18 cellular contexts compared by ENCODE assay signal in the genomic region with DNA sequence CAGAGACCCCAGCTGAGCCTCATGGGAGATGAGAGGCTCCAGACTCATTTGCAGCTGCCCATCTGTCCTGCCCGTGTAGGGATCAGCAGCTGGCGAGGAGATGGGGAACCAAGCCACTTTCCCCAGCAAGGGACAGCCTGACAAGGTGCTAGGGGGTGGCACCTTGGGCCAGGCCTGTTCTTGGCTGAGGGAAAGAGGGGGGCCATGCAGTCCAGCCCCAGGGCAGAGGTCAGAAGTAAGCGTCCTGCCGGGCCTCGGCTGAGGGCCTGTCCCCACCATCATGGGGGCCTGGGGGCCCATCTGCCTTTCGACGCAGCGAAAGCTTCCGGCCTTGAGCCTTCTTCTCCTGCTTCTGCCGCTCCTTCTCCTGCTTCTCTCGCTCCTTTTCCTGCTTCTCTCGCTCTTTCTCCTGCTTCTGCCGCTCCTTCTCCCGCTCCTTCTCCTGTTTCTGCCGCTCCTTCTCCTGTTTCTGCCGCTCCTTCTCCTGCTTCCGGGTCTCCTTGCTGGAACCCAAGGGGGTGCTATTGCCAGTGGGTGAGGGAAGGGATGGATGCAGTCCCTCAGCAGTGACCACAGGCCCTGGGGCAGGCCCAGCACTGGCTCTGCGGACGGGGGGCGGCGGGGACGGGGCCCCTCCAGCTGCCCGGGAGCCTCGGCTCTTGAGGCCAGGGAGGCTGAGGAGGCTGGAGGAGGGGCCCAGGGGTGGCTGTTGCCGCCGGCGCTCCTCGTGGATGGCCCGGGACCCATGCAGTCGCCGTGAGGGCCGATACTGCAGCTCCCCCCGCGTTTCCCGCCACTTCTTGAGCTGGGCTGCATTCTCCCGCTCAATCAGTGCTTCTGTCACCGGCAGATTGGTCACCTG. TPM values are rescaled to one million over a fixed set of nuclear protein-coding genes. Genes with fewer than 3 reads are reported as not detected.
DNase-seq lines count a peak whose midpoint lies in the region; ATAC-seq and TF ChIP-seq lines count a peak whose summit lies in the region.
"Had no signal": no experiment of that assay in that cellular context is flagged by ENCODE, and none has a peak within 500 bp of the region (broad histone marks: within the 10 kb centered on the region; RNA-seq: fewer than 3 reads in every experiment).

No MANE protein-coding gene starts in this region.

- intact Hi-C loops in right cardiac atrium (cut with DNase I), result loop anchor here in 1 of 4 donors (10.0 kb wide), 1 partner anchor 47 kb away; a partner anchor contains a TSS
- intact Hi-C loops in cardiac septum (cut with DNase I), result no loop called here
- intact Hi-C loops in left lung (cut with DNase I), result no loop called here
- intact Hi-C loops in activated T-helper 1 cell treated with anti-CD3 and anti-CD28 coated beads, Interleukin-12 subunit alpha, Interleukin-12 subunit beta, Interleukin-2, Interleukin-4 antibody, amounts not matched to agents 30 ng/mL and 10 ng/mL and 1 ng/mL, durations not matched to agents 14 hours and 24 hours and 36 hours (cut with micrococcal nuclease), result no loop called here

- DNase-seq in right cardiac atrium (peak in 2 of 3 donors; percentile 43 to 53), cardiac septum (ENCODE audit: low spot score) (no peak), RWPE2 (ENCODE audit: low spot score) (no peak), left lung (peak; percentile 29 to 55), superior temporal gyrus (ENCODE audit: extremely low spot score) (no peak), NOMO-1 (lab: John Stamatoyannopoulos, UW; ENCODE audit: unreplicated experiment in 2 of 2) (no peak)
- no peak for DNase-seq in activated T-helper 1 cell treated with anti-CD3 and anti-CD28 coated beads, Interleukin-12 subunit alpha, Interleukin-12 subunit beta, Interleukin-2, Interleukin-4 antibody, amounts not matched to agents 30 ng/mL and 10 ng/mL and 1 ng/mL, durations not matched to agents 14 hours and 24 hours and 36 hours (ENCODE audit: low spot score)
- DNase-seq: AML-193; body of pancreas; stimulated activated CD4-positive, alpha-beta T cell treated with anti-CD3 and anti-CD28 coated beads, Interleukin-4, amount 100 ng/mL, for 24 hours; stimulated activated naive CD8-positive, alpha-beta T cell treated with anti-CD3 and anti-CD28 coated beads, Interleukin-15, amount 100 ng/mL, for 72 hours; upper lobe of right lung had no signal

- peaks cover 3% of the 10 kb centered on the region for H3K4me1 ChIP-seq in right cardiac atrium (ENCODE audit: control insufficient read depth, insufficient read depth, low read length)
- H3K4me1 ChIP-seq in RWPE2 (ENCODE audit: insufficient read depth, poor library complexity, severe bottlenecking), result no peaks in the 10 kb centered on the region
- H3K4me1 ChIP-seq in left lung, result peaks cover 11 to 34% of the 10 kb centered on the region in 2 donors

- 85% methylated on average over 37 of the region's 37 CpGs for WGBS in right cardiac atrium

- peaks cover 40% of the 10 kb centered on the region for H3K36me3 Mint-ChIP-seq in activated T-helper 1 cell treated with anti-CD3 and anti-CD28 coated beads, Interleukin-12 subunit alpha, Interleukin-12 subunit beta, Interleukin-2, Interleukin-4 antibody, amounts not matched to agents 30 ng/mL and 10 ng/mL and 1 ng/mL, durations not matched to agents 14 hours and 24 hours and 36 hours (ENCODE audit: low read depth)
- H3K36me3 Mint-ChIP-seq: activated naive CD8-positive, alpha-beta T cell had no signal

- no peaks in the 10 kb centered on the region for H3K27me3 Mint-ChIP-seq in activated T-helper 1 cell treated with anti-CD3 and anti-CD28 coated beads, Interleukin-12 subunit alpha, Interleukin-12 subunit beta, Interleukin-2, Interleukin-4 antibody, amounts not matched to agents 30 ng/mL and 10 ng/mL and 1 ng/mL, durations not matched to agents 14 hours and 24 hours and 36 hours (ENCODE audit: insufficient read depth)
- H3K27me3 Mint-ChIP-seq: activated naive CD8-positive, alpha-beta T cell; stimulated activated naive CD8-positive, alpha-beta T cell treated with anti-CD3 and anti-CD28 coated beads, Interleukin-15, amount 100 ng/mL, for 72 hours had no signal

- no peak overlapping the region for H3K4me3 Mint-ChIP-seq in activated T-helper 1 cell treated with anti-CD3 and anti-CD28 coated beads, Interleukin-12 subunit alpha, Interleukin-12 subunit beta, Interleukin-2, Interleukin-4 antibody, amounts not matched to agents 30 ng/mL and 10 ng/mL and 1 ng/mL, durations not matched to agents 14 hours and 24 hours and 36 hours
- H3K4me3 Mint-ChIP-seq: activated naive CD8-positive, alpha-beta T cell; stimulated activated naive CD8-positive, alpha-beta T cell treated with anti-CD3 and anti-CD28 coated beads, Interleukin-15, amount 100 ng/mL, for 72 hours had no signal

- TF ChIP-seq CTCF in RWPE2 (IDR thresholded peaks at IDR 0.05; ENCODE audit: poor library complexity, severe bottlenecking), result no peak
- no peak for TF ChIP-seq CTCF in left lung (IDR thresholded peaks at IDR 0.05)

- H3K4me3 ChIP-seq in right cardiac atrium (ENCODE audit: low read length) (no peak overlapping the region), RWPE2 (ENCODE audit: severe bottlenecking) (no peak overlapping the region), left lung (no peak overlapping the region)
- H3K4me3 ChIP-seq: body of pancreas, coronary artery, smooth muscle cell, upper lobe of right lung had no signal

- H3K9me3 ChIP-seq in right cardiac atrium (ENCODE audit: control insufficient read depth, low read length) (no peaks in the 10 kb centered on the region), RWPE2 (ENCODE audit: severe bottlenecking) (no peaks in the 10 kb centered on the region), left lung (no peaks in the 10 kb centered on the region)
- H3K9me3 ChIP-seq: body of pancreas, upper lobe of right lung had no signal

- peaks cover 26% of the 10 kb centered on the region for H3K4me1 Mint-ChIP-seq in activated T-helper 1 cell treated with anti-CD3 and anti-CD28 coated beads, Interleukin-12 subunit alpha, Interleukin-12 subunit beta, Interleukin-2, Interleukin-4 antibody, amounts not matched to agents 30 ng/mL and 10 ng/mL and 1 ng/mL, durations not matched to agents 14 hours and 24 hours and 36 hours (ENCODE audit: low read depth)

- H3K27ac Mint-ChIP-seq in activated T-helper 1 cell treated with anti-CD3 and anti-CD28 coated beads, Interleukin-12 subunit alpha, Interleukin-12 subunit beta, Interleukin-2, Interleukin-4 antibody, amounts not matched to agents 30 ng/mL and 10 ng/mL and 1 ng/mL, durations not matched to agents 14 hours and 24 hours and 36 hours, result no peak overlapping the region

- H3K27ac ChIP-seq in right cardiac atrium (ENCODE audit: low read length) (no peak overlapping the region), RWPE2 (ENCODE audit: poor library complexity, severe bottlenecking) (peak overlapping the region; percentile 83), left lung (peak overlapping the region in 1 of 2 donors; percentile 15)
- H3K27ac ChIP-seq: coronary artery, upper lobe of right lung had no signal

- no peaks in the 10 kb centered on the region for H3K9me3 Mint-ChIP-seq in activated T-helper 1 cell treated with anti-CD3 and anti-CD28 coated beads, Interleukin-12 subunit alpha, Interleukin-12 subunit beta, Interleukin-2, Interleukin-4 antibody, amounts not matched to agents 30 ng/mL and 10 ng/mL and 1 ng/mL, durations not matched to agents 14 hours and 24 hours and 36 hours
- H3K9me3 Mint-ChIP-seq: stimulated activated naive CD8-positive, alpha-beta T cell treated with anti-CD3 and anti-CD28 coated beads, Interleukin-15, amount 100 ng/mL, for 72 hours had no signal

- no peaks in the 10 kb centered on the region for H3K27me3 ChIP-seq in right cardiac atrium (ENCODE audit: control insufficient read depth, insufficient read depth)
- no peaks in the 10 kb centered on the region for H3K27me3 ChIP-seq in RWPE2 (ENCODE audit: insufficient read depth, poor library complexity, severe bottlenecking)
- no peaks in the 10 kb centered on the region for H3K27me3 ChIP-seq in left lung
- H3K27me3 ChIP-seq: body of pancreas, upper lobe of right lung had no signal

- peaks cover 30% of the 10 kb centered on the region for H3K36me3 ChIP-seq in RWPE2 (ENCODE audit: low read depth)
- H3K36me3 ChIP-seq in left lung, result peaks cover 0 to 72% of the 10 kb centered on the region in 2 donors

- ATAC-seq in right cardiac atrium (no peak), RWPE2 (ENCODE audit: low read depth) (no peak), left lung (no peak)
- ATAC-seq: activated CD4-positive, CD25-positive, alpha-beta regulatory T cell treated with anti-CD3 and anti-CD28 coated beads, Interleukin-2, amount 50 U/mL, for 24 hours; body of pancreas; stimulated activated naive CD8-positive, alpha-beta T cell treated with anti-CD3 and anti-CD28 coated beads, Interleukin-15, amount 100 ng/mL, for 72 hours; upper lobe of right lung had no signal

RNA-seq across cellular contexts. Expression of a gene that starts 2.8 kb away (rescaled TPM):
- total RNA-seq in right cardiac atrium (10 to 100 TPM; 43.0 to 50.9 (median 45.1) TPM), cardiac septum (41.7 TPM), left lung (10 to 100 TPM; 53.2 to 57.6 TPM)
- polyA plus RNA-seq in right cardiac atrium, result 31.8 TPM
- total RNA-seq in activated T-helper 1 cell treated with anti-CD3 and anti-CD28 coated beads, Interleukin-12 subunit alpha, Interleukin-12 subunit beta, Interleukin-2, Interleukin-4 antibody, amounts not matched to agents 30 ng/mL and 10 ng/mL and 1 ng/mL, durations not matched to agents 14 hours and 24 hours and 36 hours, result 100 and 104 TPM in 2 replicates

RNA-seq across cellular contexts. Expression of a gene that starts 12.3 kb away (rescaled TPM):
- total RNA-seq in right cardiac atrium (10 to 100 TPM; 23.4 to 27.7 (median 25.4) TPM), cardiac septum (23.7 TPM), left lung (10 to 100 TPM; 32.7 to 43.7 TPM)
- 19.1 TPM for polyA plus RNA-seq in right cardiac atrium
- total RNA-seq in activated T-helper 1 cell treated with anti-CD3 and anti-CD28 coated beads, Interleukin-12 subunit alpha, Interleukin-12 subunit beta, Interleukin-2, Interleukin-4 antibody, amounts not matched to agents 30 ng/mL and 10 ng/mL and 1 ng/mL, durations not matched to agents 14 hours and 24 hours and 36 hours, result 68.9 and 73.6 TPM in 2 replicates

RNA-seq across cellular contexts. Expression of a gene that starts 16.7 kb away (rescaled TPM):
- under 1 TPM in 2 of 4 donors, not detected in 2; 0.35 to 0.94 TPM for total RNA-seq in right cardiac atrium
- 0.86 TPM for polyA plus RNA-seq in right cardiac atrium
- 0.59 TPM for total RNA-seq in cardiac septum
- total RNA-seq in left lung, result 1 to 10 TPM in 1 of 2 donors, not detected in 1; 1.6 TPM
- total RNA-seq in activated T-helper 1 cell treated with anti-CD3 and anti-CD28 coated beads, Interleukin-12 subunit alpha, Interleukin-12 subunit beta, Interleukin-2, Interleukin-4 antibody, amounts not matched to agents 30 ng/mL and 10 ng/mL and 1 ng/mL, durations not matched to agents 14 hours and 24 hours and 36 hours, result 2.0 and 2.7 TPM in 2 replicates
- total RNA-seq: body of pancreas, NCI-H460, pulmonary artery endothelial cell, smooth muscle cell, upper lobe of right lung had no signal

RNA-seq across cellular contexts. Expression of a gene that starts 24.4 kb away (rescaled TPM):
- total RNA-seq in right cardiac atrium (1 to 10 TPM; 1.1 to 3.6 (median 2.7) TPM), cardiac septum (2.2 TPM), left lung (1 to 10 TPM; 2.9 to 6.3 TPM)
- 1.6 TPM for polyA plus RNA-seq in right cardiac atrium
- 195 and 200 TPM in 2 replicates for total RNA-seq in activated T-helper 1 cell treated with anti-CD3 and anti-CD28 coated beads, Interleukin-12 subunit alpha, Interleukin-12 subunit beta, Interleukin-2, Interleukin-4 antibody, amounts not matched to agents 30 ng/mL and 10 ng/mL and 1 ng/mL, durations not matched to agents 14 hours and 24 hours and 36 hours
- total RNA-seq: NCI-H460 had no signal

RNA-seq across cellular contexts. Expression of a gene that starts 37.3 kb away (rescaled TPM):
- total RNA-seq in right cardiac atrium (1 to 10 TPM; 6.2 to 8.0 (median 7.5) TPM), cardiac septum (6.1 TPM), left lung (1 to 10 TPM; 7.0 TPM)
- polyA plus RNA-seq in right cardiac atrium, result 3.6 TPM
- 20.2 and 21.4 TPM in 2 replicates for total RNA-seq in activated T-helper 1 cell treated with anti-CD3 and anti-CD28 coated beads, Interleukin-12 subunit alpha, Interleukin-12 subunit beta, Interleukin-2, Interleukin-4 antibody, amounts not matched to agents 30 ng/mL and 10 ng/mL and 1 ng/mL, durations not matched to agents 14 hours and 24 hours and 36 hours

Comparison
In these comparisons a context has a peak if more than half of its experiments do, and no peak if none do; other contexts are left out.
1. DNase-seq: peak in right cardiac atrium (2 of 3) and left lung (2 of 2); none in cardiac septum (single experiment), RWPE2 (single experiment), activated T-helper 1 cell treated with anti-CD3 and anti-CD28 coated beads, Interleukin-12 subunit alpha, Interleukin-12 subunit beta, Interleukin-2, Interleukin-4 antibody, amounts not matched to agents 30 ng/mL and 10 ng/mL and 1 ng/mL, durations not matched to agents 14 hours and 24 hours and 36 hours (single experiment), superior temporal gyrus (single experiment) and NOMO-1 (0 of 2).